ENCODE assay signal across 8 cellular contexts in the genomic region with DNA sequence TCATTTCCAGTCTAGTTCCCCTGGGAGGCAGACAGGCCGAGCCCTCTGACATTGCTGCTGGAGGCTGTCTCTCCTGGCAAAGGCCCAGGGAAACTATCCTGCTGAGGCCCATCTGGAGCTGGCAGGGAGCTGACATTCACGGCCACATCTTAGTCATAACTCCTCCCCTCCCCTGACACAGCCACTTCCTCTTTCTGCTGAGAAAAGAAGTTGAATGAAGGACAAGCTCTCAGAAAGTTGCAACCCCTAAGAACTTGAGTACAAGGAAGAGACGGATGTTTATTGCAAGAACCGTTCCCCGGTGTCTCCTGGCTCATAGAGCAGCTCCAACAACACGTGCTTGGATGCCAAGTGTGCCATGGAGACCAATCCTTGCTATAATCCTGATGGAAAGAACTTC. TPM values are rescaled to one million over a fixed set of nuclear protein-coding genes. Genes with fewer than 3 reads are reported as not detected.
A peak's percentile ranks its signal among the peaks of the same experiment; 100 is the strongest.
DNase-seq lines count a peak whose midpoint lies in the region; ATAC-seq and TF ChIP-seq lines count a peak whose summit lies in the region.
"Not testable (repeated sequence)": the region's sequence is repeated elsewhere in the genome, so short reads cannot be mapped to it uniquely, and the experiment has no call there.

No MANE protein-coding gene starts in this region.

- not testable (repeated sequence) for H3K9me2 ChIP-seq in OCI-LY1 (ENCODE audit: low read depth, low read length)

- H3F3A ChIP-seq in OCI-LY1 (ENCODE audit: insufficient read depth, low read length): not testable (repeated sequence)

- peaks cover 24% of the 10 kb centered on the region for H3K79me2 ChIP-seq in DND-41 (ENCODE audit: insufficient read depth, low read length)
- not testable (repeated sequence) for H3K79me2 ChIP-seq in OCI-LY1 (ENCODE audit: insufficient read depth, low read length)

- intact Hi-C loops in mucosa of descending colon (cut with DNase I, micrococcal nuclease): not testable (repeated sequence)

- not testable (repeated sequence) for H3K9me3 ChIP-seq in DND-41 (ENCODE audit: insufficient read depth, low read length, severe bottlenecking); OCI-LY1 (ENCODE audit: low read length); mucosa of descending colon

- H3K27ac ChIP-seq in DND-41 (ENCODE audit: low read length) (peak overlapping the region; percentile 56), OCI-LY1 (ENCODE audit: low read depth, low read length, poor library complexity, severe bottlenecking) (peak overlapping the region; percentile 84), epithelial cell of prostate (peak overlapping the region; percentile 36)

- H3K4me3 ChIP-seq in DND-41 (ENCODE audit: low read depth in 1 of 2, low read length in 2 of 2); OCI-LY1 (ENCODE audit: low read depth, low read length, poor library complexity, severe bottlenecking); mucosa of descending colon: not testable (repeated sequence)

- peak; percentile 87 for DNase-seq in DND-41
- peak; percentile 71 for DNase-seq in activated CD8-positive, alpha-beta memory T cell treated with anti-CD3 and anti-CD28 coated beads for 24 hours
- DNase-seq in epithelial cell of prostate (ENCODE audit: low read depth, low spot score): peak; percentile 77
- peak; percentile 71 to 81 (median 73) for DNase-seq in mucosa of descending colon
- DNase-seq in stimulated activated naive CD4-positive, alpha-beta T cell treated with Interleukin-2 at 50 U/mL for 16 hours (lab: John Stamatoyannopoulos, UW): peak; percentile 29

- 0 out of 2 replicates have a peak overlapping the region, but pooled peaks have one; percentile 29 for H3K9ac ChIP-seq in DND-41 (ENCODE audit: low read depth, low read length)
- H3K9ac ChIP-seq in OCI-LY1 (ENCODE audit: low read length): not testable (repeated sequence)

- H3K4me2 ChIP-seq in DND-41 (ENCODE audit: insufficient read depth, low read length): peak overlapping the region; percentile 51; the same call in 1 of the 2 replicates
- H3K4me2 ChIP-seq in OCI-LY1 (ENCODE audit: low read length): peak overlapping the region; percentile 35; the same call in 1 of the 2 replicates

- not testable (repeated sequence) for H4K20me1 ChIP-seq in DND-41 (ENCODE audit: insufficient read depth, low read length); OCI-LY1 (ENCODE audit: insufficient read depth, low read length)

- not testable (repeated sequence) for H2AFZ ChIP-seq in DND-41 (ENCODE audit: low read depth, low read length); OCI-LY1 (ENCODE audit: low read length)

- peak; percentile 97 for ATAC-seq in DND-41 (ENCODE audit: insufficient read depth, low read depth)
- peak; percentile 94 for ATAC-seq in GM21528 (IDR thresholded peaks at IDR 0.05; ENCODE audit: low FRiP score, unreplicated experiment)
- peak; percentile 98 for ATAC-seq in HG03460 (IDR thresholded peaks at IDR 0.05; ENCODE audit: unreplicated experiment)
- ATAC-seq in mucosa of descending colon: peak; percentile 97

- H3K27me3 ChIP-seq in DND-41 (ENCODE audit: insufficient read depth, low read length, poor library complexity); OCI-LY1 (ENCODE audit: insufficient read depth, low read length): not testable (repeated sequence)

- H3K36me3 ChIP-seq in DND-41 (ENCODE audit: insufficient read depth, low read length): peaks cover 11% of the 10 kb centered on the region
- not testable (repeated sequence) for H3K36me3 ChIP-seq in OCI-LY1 (ENCODE audit: insufficient read depth, low read length); mucosa of descending colon (ENCODE audit: low read depth)

- not testable (repeated sequence) for TF ChIP-seq CTCF in DND-41 (IDR thresholded peaks at IDR 0.05; ENCODE audit: borderline replicate concordance, extremely low read depth, low read length, poor library complexity, severe bottlenecking); OCI-LY1 (IDR thresholded peaks at IDR 0.05; ENCODE audit: low read length); mucosa of descending colon (IDR thresholded peaks at IDR 0.05)

- not testable (repeated sequence) for H3K4me1 ChIP-seq in DND-41 (ENCODE audit: insufficient read depth, low read length); mucosa of descending colon (ENCODE audit: low read depth)
- H3K4me1 ChIP-seq in OCI-LY1 (ENCODE audit: insufficient read depth, low read length, severe bottlenecking): peaks cover 10% of the 10 kb centered on the region

RNA-seq across cellular contexts. Expression of a gene that starts 21.1 kb away (rescaled TPM):
- total RNA-seq in mucosa of descending colon: 10 to 100 TPM; 10.9 to 17.4 (median 17.3) TPM

Comparison
In these comparisons a context has a peak if more than half of its experiments do, and no peak if none do; other contexts are left out.
1. DNase-seq: peak in every context shown above with its lines; median percentile 87 in DND-41; 77 in epithelial cell of prostate; 73 in mucosa of descending colon; 71 in activated CD8-positive, alpha-beta memory T cell treated with anti-CD3 and anti-CD28 coated beads for 24 hours; 29 in stimulated activated naive CD4-positive, alpha-beta T cell treated with Interleukin-2 at 50 U/mL for 16 hours.